ENCODE assay signal across 8 cellular contexts in the genomic region with DNA sequence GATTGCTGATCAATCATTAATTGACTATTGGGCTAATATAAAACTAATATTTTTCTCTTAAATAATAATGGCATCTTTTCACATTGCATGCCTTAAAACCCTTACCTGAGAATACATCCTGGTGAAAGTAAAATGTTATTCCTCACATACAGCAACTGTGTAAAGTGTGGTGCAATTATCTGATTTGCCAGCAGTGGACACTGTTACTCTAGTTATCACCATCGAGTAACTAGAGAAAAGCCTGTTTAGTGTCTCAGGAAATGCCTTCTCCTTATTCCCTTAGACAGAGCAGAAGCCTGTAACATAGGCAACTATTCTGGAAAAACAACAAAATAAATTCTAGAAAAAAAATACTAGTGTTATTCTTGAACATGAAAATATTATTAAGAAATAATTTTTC.
DNase-seq lines count a peak whose midpoint lies in the region; ATAC-seq and TF ChIP-seq lines count a peak whose summit lies in the region.

No MANE protein-coding gene starts in this region.

- H3K27ac Mint-ChIP-seq in stimulated activated memory B cell treated with anti-CD40 and anti-IgM and Interleukin-4, amounts not matched to agents 10 μg/mL and 1 μg/mL and 100 μg/mL, for 72 hours = no peak overlapping the region

- no peak overlapping the region for H3K4me3 ChIP-seq in HFF-Myc (replicated peaks; ENCODE audit: low read depth, low read length)
- no peak overlapping the region for H3K4me3 ChIP-seq in body of pancreas

- no peaks in the 10 kb centered on the region for H3K9me3 ChIP-seq in body of pancreas

- H3K36me3 Mint-ChIP-seq in stimulated activated memory B cell treated with anti-CD40 and anti-IgM and Interleukin-4, amounts not matched to agents 10 μg/mL and 1 μg/mL and 100 μg/mL, for 72 hours = no peaks in the 10 kb centered on the region

- H3K4me1 Mint-ChIP-seq in stimulated activated memory B cell treated with anti-CD40 and anti-IgM and Interleukin-4, amounts not matched to agents 10 μg/mL and 1 μg/mL and 100 μg/mL, for 72 hours = no peaks in the 10 kb centered on the region

- no peaks in the 10 kb centered on the region for H3K27me3 Mint-ChIP-seq in stimulated activated memory B cell treated with anti-CD40 and anti-IgM and Interleukin-4, amounts not matched to agents 10 μg/mL and 1 μg/mL and 100 μg/mL, for 72 hours

- peak; percentile 63 for ATAC-seq in body of pancreas
- no peak for ATAC-seq in GM18861 (IDR thresholded peaks at IDR 0.05; ENCODE audit: unreplicated experiment)
- no peak for ATAC-seq in stimulated activated memory B cell treated with anti-CD40 and anti-IgM and Interleukin-4, amounts not matched to agents 10 μg/mL and 1 μg/mL and 100 μg/mL, for 72 hours
- no peak for ATAC-seq in GM19467 (IDR thresholded peaks at IDR 0.05; ENCODE audit: unreplicated experiment)

- H3K4me1 ChIP-seq in body of pancreas = no peaks in the 10 kb centered on the region

- H3K27me3 ChIP-seq in body of pancreas = no peaks in the 10 kb centered on the region

- no peak for TF ChIP-seq POLR2A in body of pancreas (IDR thresholded peaks at IDR 0.05)

- no peak overlapping the region for H3K4me3 Mint-ChIP-seq in stimulated activated memory B cell treated with anti-CD40 and anti-IgM and Interleukin-4, amounts not matched to agents 10 μg/mL and 1 μg/mL and 100 μg/mL, for 72 hours

- H3K9me3 Mint-ChIP-seq in stimulated activated memory B cell treated with anti-CD40 and anti-IgM and Interleukin-4, amounts not matched to agents 10 μg/mL and 1 μg/mL and 100 μg/mL, for 72 hours = no peaks in the 10 kb centered on the region

- H3K36me3 ChIP-seq in body of pancreas (replicated peaks in 1 of 2; ENCODE audit: insufficient read depth in 1 of 2, low read depth in 2 of 2) = no peaks in the 10 kb centered on the region

- TF ChIP-seq CTCF in GM10266 (IDR thresholded peaks at IDR 0.05; ENCODE audit: control insufficient read depth, insufficient read depth, low read depth, missing control alignments) (peak; percentile 55), HFF-Myc (IDR thresholded peaks at IDR 0.05; ENCODE audit: low read depth, low read length, missing control alignments) (peak; percentile 29), body of pancreas (IDR thresholded peaks at IDR 0.05) (peak in 6 of 7 experiments; percentile 12 to 51 (median 40))

- whole genome bisulfite sequencing in body of pancreas, 2 donors = 0 to 3% methylated on average over 1 of the region's 1 CpG

- no peak overlapping the region for H3K27ac ChIP-seq in body of pancreas

- DNase-seq in GM10266 (ENCODE audit: extremely low spot score) (no peak), HFF-Myc (ENCODE audit: extremely low read depth, low read depth) (no peak), NCI-H1694 treated with DMSO at 0.1 percent for 48 hours (lab: John Stamatoyannopoulos, UW) (peak; percentile 55), body of pancreas (peak in 2 of 4 donors; percentile 13 to 33), left kidney (ENCODE audit: low read depth, low spot score) (peak; percentile 85)

- intact Hi-C loops in body of pancreas (cut with DNase I) = no loop called here

Comparison
In these comparisons a context has a peak if more than half of its experiments do, and no peak if none do; other contexts are left out.
1. DNase-seq: peak in NCI-H1694 treated with DMSO at 0.1 percent for 48 hours (single experiment) and left kidney (single experiment); none in GM10266 (single experiment) and HFF-Myc (single experiment).
2. Peak in every context shown above with its lines, with median percentiles within 50 percentile points of each other: CTCF ChIP-seq.